In the genomic region with DNA sequence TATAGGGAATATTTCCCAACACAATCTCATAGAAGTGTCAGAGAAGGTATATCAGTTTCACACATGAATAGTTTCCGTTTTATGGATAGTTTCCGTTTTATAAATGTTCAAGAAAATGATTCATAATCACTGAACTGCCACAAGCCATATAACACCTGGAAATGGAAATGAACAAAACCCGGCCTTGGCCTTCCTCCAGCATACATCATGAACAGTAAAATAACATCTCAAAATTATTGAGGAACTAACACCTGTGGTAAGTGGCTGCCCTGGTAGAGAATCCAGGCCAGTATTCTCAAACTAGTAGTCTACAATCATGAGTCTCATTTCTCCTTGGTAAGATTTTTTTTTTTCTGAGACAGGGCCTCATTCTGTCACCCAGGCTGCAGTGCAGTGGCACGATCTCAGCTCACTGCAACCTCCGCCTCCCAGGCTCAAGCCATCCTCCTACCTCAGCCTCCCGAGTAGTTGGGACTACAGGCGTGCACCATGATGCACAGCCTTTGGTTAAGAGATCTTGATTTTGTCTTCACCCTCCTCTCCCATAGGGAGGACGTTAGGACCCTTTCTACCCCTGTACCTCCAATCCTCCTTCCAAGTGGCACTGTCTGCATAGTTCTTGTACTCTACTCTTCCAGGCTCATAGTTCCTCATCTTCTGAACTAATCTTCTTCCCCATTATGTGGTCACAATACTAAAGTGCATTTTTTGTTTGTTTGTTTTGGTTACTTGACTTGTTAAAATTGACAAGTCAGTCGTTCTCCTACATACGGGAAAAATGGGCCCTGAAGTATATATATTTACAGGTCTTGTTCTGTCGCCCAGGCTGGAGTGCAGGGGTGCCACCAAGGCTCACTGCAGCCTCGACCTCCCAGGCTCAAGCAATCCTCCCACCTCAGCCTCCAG, we compare ENCODE assay signal across 8 cellular contexts. TPM values are rescaled to one million over a fixed set of nuclear protein-coding genes. Genes with fewer than 3 reads are reported as not detected.
DNase-seq lines count a peak whose midpoint lies in the region; ATAC-seq and TF ChIP-seq lines count a peak whose summit lies in the region.

No MANE protein-coding gene starts in this region.

- peak overlapping the region; percentile 88 for H3K4me3 Mint-ChIP-seq in activated T-cell treated with anti-CD3 and anti-CD28 coated beads, Interleukin-2, amount 50 U/mL, for 24 hours
- H3K4me3 Mint-ChIP-seq in stimulated activated naive CD8-positive, alpha-beta T cell treated with anti-CD3 and anti-CD28 coated beads, Interleukin-15, Interleukin-2, amounts not matched to agents 100 ng/mL and 50 ng/mL, for 24 hours: peak overlapping the region; percentile 81

- TF ChIP-seq POLR2A in adrenal gland (IDR thresholded peaks at IDR 0.05): no peak

- POLR2A ChIA-PET in HEK293 (lab: Yijun Ruan, JAX): interaction anchor here (0.6 to 1.2 kb wide), 10 partner anchors 13 to 522 kb away, joined by 3 to 7 read pairs (median 4); no protein-coding TSS in a partner anchor

- H3K4me3 ChIP-seq in BE2C (ENCODE audit: low read depth, low read length) (peak overlapping the region; percentile 73), HEK293 (ENCODE audit: low read depth, low read length) (no peak overlapping the region; the same call in 1 of the 2 replicates), left lung (peak overlapping the region; percentile 59 to 61), adrenal gland (peak overlapping the region in 2 of 4 donors; percentile 67 to 82)

- CTCF ChIA-PET in HEK293 (lab: Yijun Ruan, JAX): interaction anchor here (1.0 to 2.3 kb wide), 3 partner anchors 15 to 69 kb away, joined by 3 to 14 read pairs (median 4); a partner anchor contains a TSS

- peaks cover 26% of the 10 kb centered on the region for H3K4me1 Mint-ChIP-seq in activated T-cell treated with anti-CD3 and anti-CD28 coated beads, Interleukin-2, amount 50 U/mL, for 24 hours (ENCODE audit: low read depth)
- H3K4me1 Mint-ChIP-seq in stimulated activated naive CD8-positive, alpha-beta T cell treated with anti-CD3 and anti-CD28 coated beads, Interleukin-15, Interleukin-2, amounts not matched to agents 100 ng/mL and 50 ng/mL, for 24 hours (ENCODE audit: low read depth): peaks cover 42% of the 10 kb centered on the region

- peak overlapping the region; percentile 96 for H3K27ac Mint-ChIP-seq in activated T-cell treated with anti-CD3 and anti-CD28 coated beads, Interleukin-2, amount 50 U/mL, for 24 hours
- peak overlapping the region; percentile 96 for H3K27ac Mint-ChIP-seq in stimulated activated naive CD8-positive, alpha-beta T cell treated with anti-CD3 and anti-CD28 coated beads, Interleukin-15, Interleukin-2, amounts not matched to agents 100 ng/mL and 50 ng/mL, for 24 hours

- H3K27ac ChIP-seq in HEK293 (ENCODE audit: extremely low read depth, low read depth, low read length) (no peak overlapping the region), left lung (peak overlapping the region in 1 of 2 donors; percentile 88), adrenal gland (peak overlapping the region in 2 of 5 donors; percentile 86 to 91)

- ATAC-seq in left lung (no peak), omental fat pad (ENCODE audit: low FRiP score) (no peak)

- peaks cover 18% of the 10 kb centered on the region for H3K27me3 Mint-ChIP-seq in activated T-cell treated with anti-CD3 and anti-CD28 coated beads, Interleukin-2, amount 50 U/mL, for 24 hours
- H3K27me3 Mint-ChIP-seq in stimulated activated naive CD8-positive, alpha-beta T cell treated with anti-CD3 and anti-CD28 coated beads, Interleukin-15, Interleukin-2, amounts not matched to agents 100 ng/mL and 50 ng/mL, for 24 hours: peaks cover 7% of the 10 kb centered on the region

- peaks cover 4% of the 10 kb centered on the region for H3K36me3 Mint-ChIP-seq in activated T-cell treated with anti-CD3 and anti-CD28 coated beads, Interleukin-2, amount 50 U/mL, for 24 hours (ENCODE audit: low read depth)
- H3K36me3 Mint-ChIP-seq in stimulated activated naive CD8-positive, alpha-beta T cell treated with anti-CD3 and anti-CD28 coated beads, Interleukin-15, Interleukin-2, amounts not matched to agents 100 ng/mL and 50 ng/mL, for 24 hours (ENCODE audit: low read depth): no peaks in the 10 kb centered on the region

- no peak for TF ChIP-seq CTCF in BE2C (IDR thresholded peaks at IDR 0.05; ENCODE audit: low read depth, low read length)
- no peak for TF ChIP-seq CTCF in HEK293 (tag by site-specific recombination; IDR thresholded peaks at IDR 0.05)
- no peak for TF ChIP-seq CTCF in left lung (IDR thresholded peaks at IDR 0.05)
- TF ChIP-seq CTCF in omental fat pad (IDR thresholded peaks at IDR 0.05): no peak
- TF ChIP-seq CTCF in adrenal gland (IDR thresholded peaks at IDR 0.05): no peak

- no peaks in the 10 kb centered on the region for H3K4me1 ChIP-seq in BE2C
- H3K4me1 ChIP-seq in HEK293 (ENCODE audit: control insufficient read depth, insufficient read depth, low read length): no peaks in the 10 kb centered on the region
- peaks cover 0 to 17% of the 10 kb centered on the region in 2 donors for H3K4me1 ChIP-seq in left lung
- H3K4me1 ChIP-seq in adrenal gland (replicated peaks in 1 of 2): peaks cover 5 to 14% of the 10 kb centered on the region in 2 donors

- WGBS in adrenal gland, 4 donors: 70 to 78% (median 72%) methylated on average over 12 of the region's 12 CpGs

- H3K9me3 ChIP-seq in BE2C (no peaks in the 10 kb centered on the region), HEK293 (ENCODE audit: control insufficient read depth, insufficient read depth, low read depth, low read length) (no peaks in the 10 kb centered on the region; the same call in 1 of the 2 replicates), left lung (no peaks in the 10 kb centered on the region), adrenal gland (replicated peaks in 1 of 3) (no peaks in the 10 kb centered on the region)

- intact Hi-C loops in left lung (cut with DNase I): no loop called here
- intact Hi-C loops in adrenal gland (cut with DNase I): no loop called here

- no peaks in the 10 kb centered on the region for H3K9me3 Mint-ChIP-seq in activated T-cell treated with anti-CD3 and anti-CD28 coated beads, Interleukin-2, amount 50 U/mL, for 24 hours
- no peaks in the 10 kb centered on the region for H3K9me3 Mint-ChIP-seq in stimulated activated naive CD8-positive, alpha-beta T cell treated with anti-CD3 and anti-CD28 coated beads, Interleukin-15, Interleukin-2, amounts not matched to agents 100 ng/mL and 50 ng/mL, for 24 hours

- H3K27me3 ChIP-seq in BE2C (no peaks in the 10 kb centered on the region), left lung (no peaks in the 10 kb centered on the region), adrenal gland (no peaks in the 10 kb centered on the region)

- no peak for DNase-seq in BE2C
- no peak for DNase-seq in activated T-cell treated with anti-CD3 and anti-CD28 coated beads, Interleukin-2, amount 50 U/mL, for 24 hours
- DNase-seq in left lung: no peak
- no peak for DNase-seq in omental fat pad (ENCODE audit: low spot score)
- DNase-seq in adrenal gland: no peak
- no peak for DNase-seq in GM19240 (ENCODE audit: insufficient read length, low spot score)

- H3K36me3 ChIP-seq in BE2C (no peaks in the 10 kb centered on the region), HEK293 (ENCODE audit: control insufficient read depth in 2 of 2, insufficient read depth in 1 of 2, low read length in 2 of 2) (no peaks in the 10 kb centered on the region), left lung (no peaks in the 10 kb centered on the region), adrenal gland (replicated peaks in 1 of 2) (no peaks in the 10 kb centered on the region)

TF ChIP-seq in HEK293, 187 proteins besides CTCF, POLR2A, EP300 and RAD21:
- TF ChIP-seq, protein P1, sequence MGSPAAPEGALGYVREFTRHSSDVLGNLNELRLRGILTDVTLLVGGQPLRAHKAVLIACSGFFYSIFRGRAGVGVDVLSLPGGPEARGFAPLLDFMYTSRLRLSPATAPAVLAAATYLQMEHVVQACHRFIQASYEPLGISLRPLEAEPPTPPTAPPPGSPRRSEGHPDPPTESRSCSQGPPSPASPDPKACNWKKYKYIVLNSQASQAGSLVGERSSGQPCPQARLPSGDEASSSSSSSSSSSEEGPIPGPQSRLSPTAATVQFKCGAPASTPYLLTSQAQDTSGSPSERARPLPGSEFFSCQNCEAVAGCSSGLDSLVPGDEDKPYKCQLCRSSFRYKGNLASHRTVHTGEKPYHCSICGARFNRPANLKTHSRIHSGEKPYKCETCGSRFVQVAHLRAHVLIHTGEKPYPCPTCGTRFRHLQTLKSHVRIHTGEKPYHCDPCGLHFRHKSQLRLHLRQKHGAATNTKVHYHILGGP (tag by site-specific recombination; IDR thresholded peaks at IDR 0.05): no peak
- TF ChIP-seq ZBTB17 (tag by site-specific recombination; IDR thresholded peaks at IDR 0.05): peak; percentile 52; the same call in 1 of the 2 replicates

RNA-seq across cellular contexts. Expression of a gene that starts 15.0 kb away (rescaled TPM):
- polyA plus RNA-seq in BE2C (2012; ENCODE audit: insufficient read depth, insufficient read length, low read depth): 16.9 TPM
- total RNA-seq in left lung: 1 to 10 TPM; 4.0 to 6.4 TPM
- 1 to 10 TPM; 1.1 to 5.6 (median 3.4) TPM for total RNA-seq in omental fat pad
- 10 to 100 TPM in 6 of 8 donors, 1 to 10 TPM in 2; 6.6 to 32.3 (median 23.7) TPM for total RNA-seq in adrenal gland
- polyA plus RNA-seq in adrenal gland: 10 to 100 TPM in 1 of 3 donors, 1 to 10 TPM in 2; 4.3 to 14.2 (median 6.3) TPM
